ENCODE assay signal across 23 cellular contexts in genomic region chr1:35600593-35600992, GRCh38. TPM values are rescaled to one million over a fixed set of nuclear protein-coding genes. Genes with fewer than 3 reads are reported as not detected.
"Had no signal": no experiment of that assay in that cellular context is flagged by ENCODE, and none has a peak within 500 bp of the region (broad histone marks: within the 10 kb centered on the region; RNA-seq: fewer than 3 reads in every experiment).

No MANE protein-coding gene starts in this region.

- H3K4me3 ChIP-seq: body of pancreas, cardiac muscle cell, hepatocyte, left lung, lung, thoracic aorta, upper lobe of right lung had no signal

- H3K9me3 ChIP-seq: body of pancreas, left lung, thoracic aorta, upper lobe of right lung had no signal

- H2AFZ ChIP-seq: hepatocyte had no signal

- DNase-seq: activated CD4-positive, alpha-beta T cell treated with anti-CD3 and anti-CD28 coated beads for 36 hours; activated CD4-positive, alpha-beta T cell treated with anti-CD3 and anti-CD28 coated beads, Interleukin-2, amount 50 U/mL, for 48 hours; activated gamma-delta T cell; activated naive CD4-positive, alpha-beta T cell treated with anti-CD3 and anti-CD28 coated beads, Interleukin-2, amount 50 U/mL, for 16 hours; activated naive CD8-positive, alpha-beta T cell treated with anti-CD3 and anti-CD28 coated beads, Interleukin-2, amount 50 U/mL, for 24 hours; anterior cingulate cortex; body of pancreas; effector CD8-positive, alpha-beta T cell; foreskin keratinocyte; immature natural killer cell; kidney glomerular epithelial cell; left lung; naive thymus-derived CD4-positive, alpha-beta T cell; stimulated activated CD4-positive, alpha-beta T cell treated with anti-CD3 and anti-CD28 coated beads, Interleukin-4, amount 100 ng/mL, for 1 hour; stimulated activated naive CD4-positive, alpha-beta T cell treated with Interleukin-2 at 50 U/mL for 16 hours; T-helper 9 cell; upper lobe of right lung had no signal

- H3K4me2 ChIP-seq: hepatocyte had no signal

- H3K27ac ChIP-seq: body of pancreas, cardiac muscle cell, foreskin keratinocyte, hepatocyte, left lung, thoracic aorta, upper lobe of right lung had no signal

- H3K27me3 ChIP-seq: body of pancreas, cardiac muscle cell, foreskin keratinocyte, hepatocyte, left lung, upper lobe of right lung had no signal

- ATAC-seq: activated CD4-positive, alpha-beta T cell treated with anti-CD3 and anti-CD28 coated beads for 36 hours; activated naive CD8-positive, alpha-beta T cell treated with anti-CD3 and anti-CD28 coated beads, Interleukin-2, amount 50 U/mL, for 24 hours; body of pancreas; foreskin keratinocyte; left lung; naive thymus-derived CD4-positive, alpha-beta T cell; upper lobe of right lung; WTC11 had no signal

- H3K4me1 ChIP-seq: body of pancreas, foreskin keratinocyte, left lung, upper lobe of right lung had no signal

RNA-seq across cellular contexts. Expression of gene TFAP2E, which starts 27.5 kb away (rescaled TPM):
- total RNA-seq: body of pancreas, glomerular endothelial cell, hepatocyte had no signal
- polyA plus RNA-seq: cardiac muscle cell had no signal
